ENCODE assay signal across 1 cellular context in the genomic region with DNA sequence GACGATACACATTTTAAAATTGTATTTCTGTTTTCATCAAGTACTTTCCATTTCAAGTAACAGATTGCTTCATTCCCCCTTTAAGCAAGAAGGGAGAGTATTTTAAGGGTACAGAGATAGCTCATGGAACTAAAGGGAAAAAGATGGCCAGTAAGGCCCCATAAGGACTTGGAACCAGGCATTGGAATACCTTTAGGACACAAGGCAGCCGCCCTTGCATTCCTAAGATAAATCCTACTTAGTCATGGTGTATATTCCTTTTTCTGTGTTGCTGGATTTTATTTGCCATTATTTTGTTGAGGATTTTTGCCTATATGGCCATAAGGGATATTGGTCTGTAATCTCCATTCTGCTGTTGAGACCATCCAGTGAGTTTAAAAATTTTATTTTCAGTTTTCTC.
TF ChIP-seq lines count a peak whose summit lies in the region.

No MANE protein-coding gene starts in this region.

TF ChIP-seq in H1, 55 proteins besides CTCF, POLR2A, EP300 and RAD21 (continued from another document):
- TF ChIP-seq MAFK (IDR thresholded peaks at IDR 0.05; ENCODE audit: low read depth, low read length) (no peak), EGR1 (IDR thresholded peaks at IDR 0.05; ENCODE audit: borderline replicate concordance, low read depth, low read length) (no peak), BRCA1 (IDR thresholded peaks at IDR 0.05; ENCODE audit: low read depth, low read length) (no peak), NRF1 (IDR thresholded peaks at IDR 0.05; ENCODE audit: low read depth, low read length) (no peak), SUZ12 (IDR thresholded peaks at IDR 0.05; ENCODE audit: low read length) (no peak), CREB1 (IDR thresholded peaks at IDR 0.05) (no peak), TAF1 (IDR thresholded peaks at IDR 0.05; ENCODE audit: low read depth, low read length) (no peak), ZNF274 (IDR thresholded peaks at IDR 0.05; ENCODE audit: borderline replicate concordance, extremely low read depth, low read length) (no peak), KDM4A (IDR thresholded peaks at IDR 0.05; ENCODE audit: low read depth, low read length, severe bottlenecking) (no peak)
- TF ChIP-seq, protein P1, sequence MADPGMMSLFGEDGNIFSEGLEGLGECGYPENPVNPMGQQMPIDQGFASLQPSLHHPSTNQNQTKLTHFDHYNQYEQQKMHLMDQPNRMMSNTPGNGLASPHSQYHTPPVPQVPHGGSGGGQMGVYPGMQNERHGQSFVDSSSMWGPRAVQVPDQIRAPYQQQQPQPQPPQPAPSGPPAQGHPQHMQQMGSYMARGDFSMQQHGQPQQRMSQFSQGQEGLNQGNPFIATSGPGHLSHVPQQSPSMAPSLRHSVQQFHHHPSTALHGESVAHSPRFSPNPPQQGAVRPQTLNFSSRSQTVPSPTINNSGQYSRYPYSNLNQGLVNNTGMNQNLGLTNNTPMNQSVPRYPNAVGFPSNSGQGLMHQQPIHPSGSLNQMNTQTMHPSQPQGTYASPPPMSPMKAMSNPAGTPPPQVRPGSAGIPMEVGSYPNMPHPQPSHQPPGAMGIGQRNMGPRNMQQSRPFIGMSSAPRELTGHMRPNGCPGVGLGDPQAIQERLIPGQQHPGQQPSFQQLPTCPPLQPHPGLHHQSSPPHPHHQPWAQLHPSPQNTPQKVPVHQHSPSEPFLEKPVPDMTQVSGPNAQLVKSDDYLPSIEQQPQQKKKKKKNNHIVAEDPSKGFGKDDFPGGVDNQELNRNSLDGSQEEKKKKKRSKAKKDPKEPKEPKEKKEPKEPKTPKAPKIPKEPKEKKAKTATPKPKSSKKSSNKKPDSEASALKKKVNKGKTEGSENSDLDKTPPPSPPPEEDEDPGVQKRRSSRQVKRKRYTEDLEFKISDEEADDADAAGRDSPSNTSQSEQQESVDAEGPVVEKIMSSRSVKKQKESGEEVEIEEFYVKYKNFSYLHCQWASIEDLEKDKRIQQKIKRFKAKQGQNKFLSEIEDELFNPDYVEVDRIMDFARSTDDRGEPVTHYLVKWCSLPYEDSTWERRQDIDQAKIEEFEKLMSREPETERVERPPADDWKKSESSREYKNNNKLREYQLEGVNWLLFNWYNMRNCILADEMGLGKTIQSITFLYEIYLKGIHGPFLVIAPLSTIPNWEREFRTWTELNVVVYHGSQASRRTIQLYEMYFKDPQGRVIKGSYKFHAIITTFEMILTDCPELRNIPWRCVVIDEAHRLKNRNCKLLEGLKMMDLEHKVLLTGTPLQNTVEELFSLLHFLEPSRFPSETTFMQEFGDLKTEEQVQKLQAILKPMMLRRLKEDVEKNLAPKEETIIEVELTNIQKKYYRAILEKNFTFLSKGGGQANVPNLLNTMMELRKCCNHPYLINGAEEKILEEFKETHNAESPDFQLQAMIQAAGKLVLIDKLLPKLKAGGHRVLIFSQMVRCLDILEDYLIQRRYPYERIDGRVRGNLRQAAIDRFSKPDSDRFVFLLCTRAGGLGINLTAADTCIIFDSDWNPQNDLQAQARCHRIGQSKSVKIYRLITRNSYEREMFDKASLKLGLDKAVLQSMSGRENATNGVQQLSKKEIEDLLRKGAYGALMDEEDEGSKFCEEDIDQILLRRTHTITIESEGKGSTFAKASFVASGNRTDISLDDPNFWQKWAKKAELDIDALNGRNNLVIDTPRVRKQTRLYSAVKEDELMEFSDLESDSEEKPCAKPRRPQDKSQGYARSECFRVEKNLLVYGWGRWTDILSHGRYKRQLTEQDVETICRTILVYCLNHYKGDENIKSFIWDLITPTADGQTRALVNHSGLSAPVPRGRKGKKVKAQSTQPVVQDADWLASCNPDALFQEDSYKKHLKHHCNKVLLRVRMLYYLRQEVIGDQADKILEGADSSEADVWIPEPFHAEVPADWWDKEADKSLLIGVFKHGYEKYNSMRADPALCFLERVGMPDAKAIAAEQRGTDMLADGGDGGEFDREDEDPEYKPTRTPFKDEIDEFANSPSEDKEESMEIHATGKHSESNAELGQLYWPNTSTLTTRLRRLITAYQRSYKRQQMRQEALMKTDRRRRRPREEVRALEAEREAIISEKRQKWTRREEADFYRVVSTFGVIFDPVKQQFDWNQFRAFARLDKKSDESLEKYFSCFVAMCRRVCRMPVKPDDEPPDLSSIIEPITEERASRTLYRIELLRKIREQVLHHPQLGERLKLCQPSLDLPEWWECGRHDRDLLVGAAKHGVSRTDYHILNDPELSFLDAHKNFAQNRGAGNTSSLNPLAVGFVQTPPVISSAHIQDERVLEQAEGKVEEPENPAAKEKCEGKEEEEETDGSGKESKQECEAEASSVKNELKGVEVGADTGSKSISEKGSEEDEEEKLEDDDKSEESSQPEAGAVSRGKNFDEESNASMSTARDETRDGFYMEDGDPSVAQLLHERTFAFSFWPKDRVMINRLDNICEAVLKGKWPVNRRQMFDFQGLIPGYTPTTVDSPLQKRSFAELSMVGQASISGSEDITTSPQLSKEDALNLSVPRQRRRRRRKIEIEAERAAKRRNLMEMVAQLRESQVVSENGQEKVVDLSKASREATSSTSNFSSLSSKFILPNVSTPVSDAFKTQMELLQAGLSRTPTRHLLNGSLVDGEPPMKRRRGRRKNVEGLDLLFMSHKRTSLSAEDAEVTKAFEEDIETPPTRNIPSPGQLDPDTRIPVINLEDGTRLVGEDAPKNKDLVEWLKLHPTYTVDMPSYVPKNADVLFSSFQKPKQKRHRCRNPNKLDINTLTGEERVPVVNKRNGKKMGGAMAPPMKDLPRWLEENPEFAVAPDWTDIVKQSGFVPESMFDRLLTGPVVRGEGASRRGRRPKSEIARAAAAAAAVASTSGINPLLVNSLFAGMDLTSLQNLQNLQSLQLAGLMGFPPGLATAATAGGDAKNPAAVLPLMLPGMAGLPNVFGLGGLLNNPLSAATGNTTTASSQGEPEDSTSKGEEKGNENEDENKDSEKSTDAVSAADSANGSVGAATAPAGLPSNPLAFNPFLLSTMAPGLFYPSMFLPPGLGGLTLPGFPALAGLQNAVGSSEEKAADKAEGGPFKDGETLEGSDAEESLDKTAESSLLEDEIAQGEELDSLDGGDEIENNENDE (IDR thresholded peaks at IDR 0.05; ENCODE audit: insufficient replicate concordance, low read length): no peak
TF ChIP-seq in H1: peak in this region for 0.
